ENCODE assay signal across 19 cellular contexts in genomic region chr2:110120171-110121051, GRCh38. TPM values are rescaled to one million over a fixed set of nuclear protein-coding genes. Genes with fewer than 3 reads are reported as not detected.
DNase-seq lines count a peak whose midpoint lies in the region; ATAC-seq and TF ChIP-seq lines count a peak whose summit lies in the region.
"Had no signal": no experiment of that assay in that cellular context is flagged by ENCODE, and none has a peak within 500 bp of the region (broad histone marks: within the 10 kb centered on the region; RNA-seq: fewer than 3 reads in every experiment).

No MANE protein-coding gene starts in this region.

- H3K4me3 ChIP-seq in left lung (no peak overlapping the region), suprapubic skin (no peak overlapping the region), tibial artery (no peak overlapping the region)
- H3K4me3 ChIP-seq: ascending aorta, pancreas, SK-N-MC, skin epidermis had no signal

- H3K4me1 Mint-ChIP-seq in activated CD4-positive, alpha-beta T cell treated with anti-CD3 and anti-CD28 coated beads, Interleukin-2, amount 10 ng/mL, durations not matched to agents 24 days and 14 days: no peaks in the 10 kb centered on the region
- H3K4me1 Mint-ChIP-seq in activated CD4-positive, alpha-beta T cell treated with anti-CD3 and anti-CD28 coated beads for 36 hours: no peaks in the 10 kb centered on the region

- ATAC-seq in activated CD4-positive, alpha-beta T cell treated with anti-CD3 and anti-CD28 coated beads for 36 hours: no peak
- ATAC-seq in left lung (peak; percentile 29), HG02623 (IDR thresholded peaks at IDR 0.05; ENCODE audit: unreplicated experiment) (no peak), foreskin keratinocyte (no peak)
- ATAC-seq: pancreas had no signal

- H3K27ac ChIP-seq in left lung: peak overlapping the region in 1 of 2 donors; percentile 49
- H3K27ac ChIP-seq in suprapubic skin: peak overlapping the region; percentile 25
- no peak overlapping the region for H3K27ac ChIP-seq in foreskin keratinocyte
- H3K27ac ChIP-seq in tibial artery: no peak overlapping the region
- H3K27ac ChIP-seq: ascending aorta, C4-2B, KMS-11, pancreas, SK-N-MC had no signal

- no peak for TF ChIP-seq POLR2A in suprapubic skin (IDR thresholded peaks at IDR 0.05)

- no peak overlapping the region for H3K4me3 Mint-ChIP-seq in activated CD4-positive, alpha-beta T cell treated with anti-CD3 and anti-CD28 coated beads, Interleukin-2, amount 10 ng/mL, durations not matched to agents 24 days and 14 days
- no peak overlapping the region for H3K4me3 Mint-ChIP-seq in activated CD4-positive, alpha-beta T cell treated with anti-CD3 and anti-CD28 coated beads for 36 hours

- H3K36me3 Mint-ChIP-seq in activated CD4-positive, alpha-beta T cell treated with anti-CD3 and anti-CD28 coated beads, Interleukin-2, amount 10 ng/mL, durations not matched to agents 24 days and 14 days (ENCODE audit: low read depth): no peaks in the 10 kb centered on the region
- H3K36me3 Mint-ChIP-seq in activated CD4-positive, alpha-beta T cell treated with anti-CD3 and anti-CD28 coated beads for 36 hours (ENCODE audit: low read depth): no peaks in the 10 kb centered on the region

- POLR2A ChIA-PET in activated CD4-positive, alpha-beta T cell treated with anti-CD3 and anti-CD28 coated beads for 36 hours (lab: Charles Lee): no interaction called here

- H3K9me3 Mint-ChIP-seq in activated CD4-positive, alpha-beta T cell treated with anti-CD3 and anti-CD28 coated beads, Interleukin-2, amount 10 ng/mL, durations not matched to agents 24 days and 14 days: no peaks in the 10 kb centered on the region
- H3K9me3 Mint-ChIP-seq in activated CD4-positive, alpha-beta T cell treated with anti-CD3 and anti-CD28 coated beads for 36 hours (ENCODE audit: low read depth): no peaks in the 10 kb centered on the region

- DNase-seq in activated CD4-positive, alpha-beta T cell treated with anti-CD3 and anti-CD28 coated beads, Interleukin-2, amount 10 ng/mL, durations not matched to agents 24 days and 14 days: peak; percentile 64
- no peak for DNase-seq in activated CD4-positive, alpha-beta T cell treated with anti-CD3 and anti-CD28 coated beads for 36 hours
- DNase-seq in M059J (ENCODE audit: low read depth): peak; percentile 60
- no peak for DNase-seq in left lung
- no peak for DNase-seq in suprapubic skin (ENCODE audit: low spot score in 2 of 2)
- DNase-seq in foreskin keratinocyte: no peak
- DNase-seq in tibial artery: no peak
- DNase-seq: ACHN; activated CD4-positive, alpha-beta T cell treated with anti-CD3 and anti-CD28 coated beads, Interleukin-2, amount 50 U/mL, for 1 hour; NCI-H1105 treated with DMSO at 0.1 percent for 48 hours; NCI-H82; pancreas; stimulated activated CD4-positive, alpha-beta T cell treated with anti-CD3 and anti-CD28 coated beads, Interleukin-4, amount 100 ng/mL, for 1 hour had no signal

- no peak for TF ChIP-seq EP300 in suprapubic skin (IDR thresholded peaks at IDR 0.05)

- H3K27me3 ChIP-seq in left lung (peaks cover 0 to 18% of the 10 kb centered on the region in 2 donors), suprapubic skin (peaks cover 5% of the 10 kb centered on the region), foreskin keratinocyte (no peaks in the 10 kb centered on the region), tibial artery (peaks cover 0 to 22% of the 10 kb centered on the region in 2 donors)
- H3K27me3 ChIP-seq: ascending aorta, pancreas had no signal

- H3K27me3 Mint-ChIP-seq in activated CD4-positive, alpha-beta T cell treated with anti-CD3 and anti-CD28 coated beads, Interleukin-2, amount 10 ng/mL, durations not matched to agents 24 days and 14 days: peaks cover 31% of the 10 kb centered on the region
- peaks cover 26% of the 10 kb centered on the region for H3K27me3 Mint-ChIP-seq in activated CD4-positive, alpha-beta T cell treated with anti-CD3 and anti-CD28 coated beads for 36 hours

- H3K4me1 ChIP-seq in left lung (peaks cover 13 to 26% of the 10 kb centered on the region in 2 donors), suprapubic skin (peaks cover 14% of the 10 kb centered on the region), foreskin keratinocyte (peaks cover 6% of the 10 kb centered on the region), tibial artery (peaks cover 0 to 19% (median 16%) of the 10 kb centered on the region in 4 donors)

- CTCF ChIA-PET in activated CD4-positive, alpha-beta T cell treated with anti-CD3 and anti-CD28 coated beads for 36 hours (lab: Charles Lee): no interaction called here

- H3K9me3 ChIP-seq in left lung: no peaks in the 10 kb centered on the region
- no peaks in the 10 kb centered on the region for H3K9me3 ChIP-seq in suprapubic skin
- no peaks in the 10 kb centered on the region for H3K9me3 ChIP-seq in tibial artery
- H3K9me3 ChIP-seq: ascending aorta, pancreas had no signal

- no peak overlapping the region for H3K27ac Mint-ChIP-seq in activated CD4-positive, alpha-beta T cell treated with anti-CD3 and anti-CD28 coated beads, Interleukin-2, amount 10 ng/mL, durations not matched to agents 24 days and 14 days
- no peak overlapping the region for H3K27ac Mint-ChIP-seq in activated CD4-positive, alpha-beta T cell treated with anti-CD3 and anti-CD28 coated beads for 36 hours

- H3K36me3 ChIP-seq in left lung: no peaks in the 10 kb centered on the region
- no peaks in the 10 kb centered on the region for H3K36me3 ChIP-seq in suprapubic skin
- H3K36me3 ChIP-seq in tibial artery: no peaks in the 10 kb centered on the region
- H3K36me3 ChIP-seq: ascending aorta, pancreas had no signal

- intact Hi-C loops in activated CD4-positive, alpha-beta T cell treated with anti-CD3 and anti-CD28 coated beads, Interleukin-2, amount 10 ng/mL, durations not matched to agents 24 days and 14 days (cut with micrococcal nuclease): no loop called here
- intact Hi-C loops in activated CD4-positive, alpha-beta T cell treated with anti-CD3 and anti-CD28 coated beads for 36 hours (cut with DNase I, micrococcal nuclease): no loop called here
- intact Hi-C loops in left lung (cut with DNase I): no loop called here
- intact Hi-C loops in tibial artery (cut with DNase I; ENCODE audit: low total_unique reads): no loop called here

- 70% methylated on average over 11 of the region's 11 CpGs for WGBS in suprapubic skin

- TF ChIP-seq CTCF in left lung (IDR thresholded peaks at IDR 0.05): no peak
- no peak for TF ChIP-seq CTCF in suprapubic skin (IDR thresholded peaks at IDR 0.05)
- TF ChIP-seq CTCF in foreskin keratinocyte (conservative IDR thresholded peaks at IDR 0.05): no peak
- TF ChIP-seq CTCF in tibial artery (IDR thresholded peaks at IDR 0.05): no peak

RNA-seq across cellular contexts. Expression of gene MALL, which starts 4.8 kb away (rescaled TPM):
- total RNA-seq in activated CD4-positive, alpha-beta T cell treated with anti-CD3 and anti-CD28 coated beads, Interleukin-2, amount 10 ng/mL, durations not matched to agents 24 days and 14 days: 1.2 and 1.8 TPM in 2 replicates
- total RNA-seq in activated CD4-positive, alpha-beta T cell treated with anti-CD3 and anti-CD28 coated beads for 36 hours: 1 to 10 TPM; 1.6 to 2.0 TPM
- total RNA-seq in M059J (2014; rRNA removed; shearing (Covaris generic)): 27.5 and 42.0 TPM in 2 replicates
- total RNA-seq in left lung (100 to 1,000 TPM; 105 to 288 TPM), suprapubic skin (10 to 100 TPM; 20.8 to 49.2 (median 41.6) TPM), foreskin keratinocyte (76.8 and 94.5 TPM in 2 replicates)
- polyA plus RNA-seq in foreskin keratinocyte: 56.1 and 66.0 TPM in 2 replicates

Comparison
In these comparisons a context has a peak if more than half of its experiments do, and no peak if none do; other contexts are left out.
1. DNase-seq: peak in activated CD4-positive, alpha-beta T cell treated with anti-CD3 and anti-CD28 coated beads, Interleukin-2, amount 10 ng/mL, durations not matched to agents 24 days and 14 days (single experiment) and M059J (single experiment); none in activated CD4-positive, alpha-beta T cell treated with anti-CD3 and anti-CD28 coated beads for 36 hours (single experiment), left lung (0 of 2), suprapubic skin (0 of 2), foreskin keratinocyte (0 of 2) and tibial artery (0 of 2).